ENCODE assay signal across 1 cellular context in genomic region chr7:26374665-26375373, GRCh38.
TF ChIP-seq lines count a peak whose summit lies in the region.

No MANE protein-coding gene starts in this region.

TF ChIP-seq in GM23338, 12 proteins besides CTCF, POLR2A, EP300 and RAD21 (continued from another document):
- TF ChIP-seq ZNF462 (CRISPR knock-in tag; IDR thresholded peaks at IDR 0.05) = no peak
- TF ChIP-seq, protein P1, sequence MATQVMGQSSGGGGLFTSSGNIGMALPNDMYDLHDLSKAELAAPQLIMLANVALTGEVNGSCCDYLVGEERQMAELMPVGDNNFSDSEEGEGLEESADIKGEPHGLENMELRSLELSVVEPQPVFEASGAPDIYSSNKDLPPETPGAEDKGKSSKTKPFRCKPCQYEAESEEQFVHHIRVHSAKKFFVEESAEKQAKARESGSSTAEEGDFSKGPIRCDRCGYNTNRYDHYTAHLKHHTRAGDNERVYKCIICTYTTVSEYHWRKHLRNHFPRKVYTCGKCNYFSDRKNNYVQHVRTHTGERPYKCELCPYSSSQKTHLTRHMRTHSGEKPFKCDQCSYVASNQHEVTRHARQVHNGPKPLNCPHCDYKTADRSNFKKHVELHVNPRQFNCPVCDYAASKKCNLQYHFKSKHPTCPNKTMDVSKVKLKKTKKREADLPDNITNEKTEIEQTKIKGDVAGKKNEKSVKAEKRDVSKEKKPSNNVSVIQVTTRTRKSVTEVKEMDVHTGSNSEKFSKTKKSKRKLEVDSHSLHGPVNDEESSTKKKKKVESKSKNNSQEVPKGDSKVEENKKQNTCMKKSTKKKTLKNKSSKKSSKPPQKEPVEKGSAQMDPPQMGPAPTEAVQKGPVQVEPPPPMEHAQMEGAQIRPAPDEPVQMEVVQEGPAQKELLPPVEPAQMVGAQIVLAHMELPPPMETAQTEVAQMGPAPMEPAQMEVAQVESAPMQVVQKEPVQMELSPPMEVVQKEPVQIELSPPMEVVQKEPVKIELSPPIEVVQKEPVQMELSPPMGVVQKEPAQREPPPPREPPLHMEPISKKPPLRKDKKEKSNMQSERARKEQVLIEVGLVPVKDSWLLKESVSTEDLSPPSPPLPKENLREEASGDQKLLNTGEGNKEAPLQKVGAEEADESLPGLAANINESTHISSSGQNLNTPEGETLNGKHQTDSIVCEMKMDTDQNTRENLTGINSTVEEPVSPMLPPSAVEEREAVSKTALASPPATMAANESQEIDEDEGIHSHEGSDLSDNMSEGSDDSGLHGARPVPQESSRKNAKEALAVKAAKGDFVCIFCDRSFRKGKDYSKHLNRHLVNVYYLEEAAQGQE (IDR thresholded peaks at IDR 0.05; ENCODE audit: unreplicated experiment) = no peak
- no peak for TF ChIP-seq STAT1 (IDR thresholded peaks at IDR 0.05; ENCODE audit: unreplicated experiment)
- no peak for TF ChIP-seq ETS1 (IDR thresholded peaks at IDR 0.05)
- TF ChIP-seq JUNB (IDR thresholded peaks at IDR 0.05; ENCODE audit: unreplicated experiment) = no peak
- TF ChIP-seq EZH2phosphoT487 (IDR thresholded peaks at IDR 0.05; ENCODE audit: unreplicated experiment) = no peak
- no peak for TF ChIP-seq NANOG (IDR thresholded peaks at IDR 0.05; ENCODE audit: borderline replicate concordance)
- no peak for TF ChIP-seq CREB1 (CRISPR knock-in tag; IDR thresholded peaks at IDR 0.05; ENCODE audit: low read depth)
